In the genomic region with DNA sequence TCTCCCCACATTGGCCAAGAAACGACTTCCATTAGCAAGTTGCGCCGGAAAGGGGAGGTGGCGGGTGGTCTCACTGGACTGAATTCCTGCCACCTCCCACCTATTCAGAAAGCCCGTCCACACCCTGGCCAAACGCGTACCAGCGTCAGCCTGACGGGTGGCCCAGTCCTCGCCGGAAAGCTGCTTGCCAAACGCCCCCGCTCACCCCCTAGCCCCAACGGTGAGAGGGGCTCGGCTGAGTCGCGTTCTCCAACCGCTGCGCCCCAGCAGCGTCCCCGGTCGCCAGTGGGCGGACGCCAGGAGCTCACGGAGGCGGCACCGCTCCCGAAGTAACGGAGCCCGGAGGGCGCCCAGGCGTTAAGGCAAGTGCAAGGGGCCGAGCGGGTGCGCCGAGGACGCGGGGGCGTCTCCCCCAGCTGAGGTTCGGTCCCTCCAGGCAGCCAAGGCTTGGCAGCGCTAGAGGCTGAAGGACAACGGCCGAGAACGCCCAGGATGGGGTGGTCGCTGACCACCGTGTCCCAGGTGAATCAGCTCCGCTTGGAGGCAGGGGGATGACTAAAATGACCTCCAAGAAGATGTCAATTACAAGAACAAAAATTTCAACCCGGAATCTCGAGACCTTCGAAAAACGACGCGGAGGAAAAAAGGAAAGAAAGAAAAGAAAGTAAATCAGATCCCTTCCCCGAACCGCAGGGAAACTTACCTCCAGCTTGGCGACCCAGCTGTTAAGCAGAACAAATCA, we compare ENCODE assay signal across 8 cellular contexts.
DNase-seq lines count a peak whose midpoint lies in the region; ATAC-seq and TF ChIP-seq lines count a peak whose summit lies in the region.

No MANE protein-coding gene starts in this region.

- no peaks in the 10 kb centered on the region for H3K9me3 ChIP-seq in mammary epithelial cell (replicated peaks; ENCODE audit: insufficient read depth, low read length)
- no peaks in the 10 kb centered on the region for H3K9me3 ChIP-seq in right lobe of liver
- H3K9me3 ChIP-seq in thyroid gland = no peaks in the 10 kb centered on the region

- H3K27ac ChIP-seq in mammary epithelial cell (ENCODE audit: insufficient read depth, low read depth, low read length) (peak overlapping the region; percentile 98), right lobe of liver (no peak overlapping the region), thyroid gland (no peak overlapping the region)

- dilution Hi-C loops in mammary epithelial cell (cut with HindIII; ENCODE audit: low sequenced_read_pairs) = no loop called here

- intact Hi-C loops in mammary epithelial cell (cut with micrococcal nuclease) = loop anchor here (1.0 kb wide), 6 partner anchors 18 to 134 kb away; no protein-coding TSS in a partner anchor
- intact Hi-C loops in right lobe of liver (cut with DNase I) = no loop called here
- intact Hi-C loops in thyroid gland (cut with DNase I) = no loop called here

- no peaks in the 10 kb centered on the region for H3K36me3 ChIP-seq in mammary epithelial cell (ENCODE audit: insufficient read depth, low read length)
- H3K36me3 ChIP-seq in right lobe of liver = no peaks in the 10 kb centered on the region
- no peaks in the 10 kb centered on the region for H3K36me3 ChIP-seq in thyroid gland

- H4K20me1 ChIP-seq in mammary epithelial cell (ENCODE audit: insufficient read depth, low read length) = no peaks in the 10 kb centered on the region

- H3K27me3 ChIP-seq in mammary epithelial cell (ENCODE audit: insufficient read depth, low read length) = no peaks in the 10 kb centered on the region
- H3K27me3 ChIP-seq in right lobe of liver = peaks cover 0 to 17% of the 10 kb centered on the region in 2 donors
- H3K27me3 ChIP-seq in thyroid gland = peaks cover 9% of the 10 kb centered on the region

- CTCF ChIA-PET in mammary epithelial cell (lab: Charles Lee; ENCODE audit: low non-redundant PET) = no interaction called here

- 4% methylated on average over 26 of the region's 56 CpGs for WGBS in mammary epithelial cell (ENCODE audit: low coverage, missing lambda C conversion rate)
- WGBS in right lobe of liver (ENCODE audit: insufficient coverage, low coverage, low lambda C conversion rate, missing lambda C conversion rate) = 2% methylated on average over 19 of the region's 56 CpGs
- 1 to 2% methylated on average over 21 to 35 of the region's 56 CpGs for WGBS in thyroid gland, 2 donors

- H3K4me1 ChIP-seq in mammary epithelial cell (ENCODE audit: insufficient read depth, low read length) (peaks cover 27% of the 10 kb centered on the region), right lobe of liver (peaks cover 0 to 12% (median 6%) of the 10 kb centered on the region in 4 donors), thyroid gland (peaks cover 10 to 15% of the 10 kb centered on the region in 2 donors)

- BruUV-seq in mammary epithelial cell (replicated peaks; lab: Mats Ljungman, UMichigan) = TSS peak; percentile 47

- TF ChIP-seq POLR2A in right lobe of liver (IDR thresholded peaks at IDR 0.05) (no peak), thyroid gland (IDR thresholded peaks at IDR 0.05) (no peak)

- H3K9ac ChIP-seq in mammary epithelial cell (ENCODE audit: insufficient read depth, low read length) = peak overlapping the region; percentile 99

- in situ Hi-C loops in mammary epithelial cell (cut with MboI; ENCODE audit: low sequenced_read_pairs in 2 of 2) = no loop called here

- H3K4me3 ChIP-seq in mammary epithelial cell (replicated peaks in 1 of 3; ENCODE audit: insufficient read depth in 1 of 3, low read depth in 2 of 3, low read length in 3 of 3) = peak overlapping the region; percentile 79 to 93 (median 83)
- H3K4me3 ChIP-seq in right lobe of liver = peak overlapping the region; percentile 18 to 46 (median 33)
- H3K4me3 ChIP-seq in thyroid gland (replicated peaks in 1 of 3) = peak overlapping the region in 2 of 3 donors; percentile 17 to 21

- peak overlapping the region; percentile 87 for H3K4me2 ChIP-seq in mammary epithelial cell (ENCODE audit: insufficient read depth, low read depth, low read length)

- peaks cover 59% of the 10 kb centered on the region for H3K79me2 ChIP-seq in mammary epithelial cell (ENCODE audit: insufficient read depth, low read length)

- no peak for ATAC-seq in right lobe of liver
- no peak for ATAC-seq in HG03196 (IDR thresholded peaks at IDR 0.05; ENCODE audit: unreplicated experiment)

- no peak for TF ChIP-seq CTCF in mammary epithelial cell (conservative IDR thresholded peaks at IDR 0.05 in 1 of 2, IDR thresholded peaks at IDR 0.05 in 1 of 2; ENCODE audit: extremely low read depth in 1 of 2, insufficient read depth in 1 of 2, low read depth in 1 of 2, low read length in 2 of 2)
- TF ChIP-seq CTCF in right lobe of liver (IDR thresholded peaks at IDR 0.05) = no peak
- TF ChIP-seq CTCF in thyroid gland (IDR thresholded peaks at IDR 0.05) = no peak

- H2AFZ ChIP-seq in mammary epithelial cell (ENCODE audit: low read depth, low read length) = no peak overlapping the region

- DNase-seq in EH (ENCODE audit: low read depth) (peak; percentile 49), NCI-H1105 (lab: John Stamatoyannopoulos, UW) (peak; percentile 9), mammary epithelial cell (peak; percentile 43), right lobe of liver (no peak), thyroid gland (peak in 1 of 2 donors; percentile 3), NCI-H2196 (lab: John Stamatoyannopoulos, UW; ENCODE audit: unreplicated experiment) (no peak), SK-N-DZ (ENCODE audit: low spot score) (no peak)

Comparison
In these comparisons a context has a peak if more than half of its experiments do, and no peak if none do; other contexts are left out.
1. DNase-seq: peak in EH (single experiment), NCI-H1105 (single experiment) and mammary epithelial cell (single experiment); none in right lobe of liver (0 of 3), NCI-H2196 (single experiment) and SK-N-DZ (single experiment).
2. H3K4me3 ChIP-seq: peak in every context shown above with its lines; median percentile 83 in mammary epithelial cell; 33 in right lobe of liver; 19 in thyroid gland.